Comparison of ENCODE assay signal across 9 cellular contexts in genomic region chr1:43835141-43836021, GRCh38.
DNase-seq lines count a peak whose midpoint lies in the region; ATAC-seq and TF ChIP-seq lines count a peak whose summit lies in the region.
"Had no signal": no experiment of that assay in that cellular context is flagged by ENCODE, and none has a peak within 500 bp of the region (broad histone marks: within the 10 kb centered on the region; RNA-seq: fewer than 3 reads in every experiment).

No MANE protein-coding gene starts in this region.

- ATAC-seq in HG03439 (IDR thresholded peaks at IDR 0.05; ENCODE audit: unreplicated experiment) = no peak

- H3K79me2 ChIP-seq in Loucy (ENCODE audit: insufficient read depth, low read length) = no peaks in the 10 kb centered on the region

- H4K20me1 ChIP-seq in Loucy (ENCODE audit: insufficient read depth, low read length, poor library complexity, severe bottlenecking) = no peaks in the 10 kb centered on the region

- H3K36me3 ChIP-seq in Loucy (ENCODE audit: insufficient read depth, low read length) (peaks cover 8% of the 10 kb centered on the region; the same call in 1 of the 2 replicates), kidney epithelial cell (ENCODE audit: control insufficient read depth, insufficient read depth, low read length) (peaks cover 2% of the 10 kb centered on the region)
- H3K36me3 ChIP-seq: pancreas had no signal

- H3K4me3 ChIP-seq in Loucy (ENCODE audit: low read length, poor library complexity, severe bottlenecking) = peak overlapping the region; percentile 13
- H3K4me3 ChIP-seq in kidney epithelial cell (ENCODE audit: low read depth, low read length) = no peak overlapping the region
- H3K4me3 ChIP-seq: pancreas had no signal

- H3K4me1 ChIP-seq in Loucy (ENCODE audit: insufficient read depth, low read length, poor library complexity, severe bottlenecking) = peaks cover 59% of the 10 kb centered on the region
- H3K4me1 ChIP-seq: pancreas had no signal

- no peaks in the 10 kb centered on the region for H3K9me2 ChIP-seq in Loucy (replicated peaks; ENCODE audit: low read depth, low read length)

- TF ChIP-seq CTCF in Loucy (conservative IDR thresholded peaks at IDR 0.05; ENCODE audit: low read length) (no peak), kidney epithelial cell (IDR thresholded peaks at IDR 0.05; ENCODE audit: insufficient read depth, low read length, poor library complexity, severe bottlenecking) (no peak)

- peak overlapping the region; percentile 40 for H3K4me2 ChIP-seq in Loucy (ENCODE audit: low read depth, low read length, poor library complexity, severe bottlenecking)

- H3K27me3 ChIP-seq in Loucy (ENCODE audit: insufficient read depth, low read length, poor library complexity, severe bottlenecking) (no peaks in the 10 kb centered on the region), kidney epithelial cell (ENCODE audit: control insufficient read depth, insufficient read depth, low read length) (no peaks in the 10 kb centered on the region)
- H3K27me3 ChIP-seq: pancreas had no signal

- H2AFZ ChIP-seq in Loucy (ENCODE audit: low read length) = no peak overlapping the region

- H3F3A ChIP-seq in Loucy (ENCODE audit: low read depth) = no peaks in the 10 kb centered on the region

- no peaks in the 10 kb centered on the region for H3K9me3 ChIP-seq in Loucy (ENCODE audit: insufficient read depth, low read depth, low read length)
- H3K9me3 ChIP-seq: pancreas had no signal

- DNase-seq in COLO829 (ENCODE audit: low spot score) (peak; percentile 84), amniotic stem cell (lab: John Stamatoyannopoulos, UW) (peak; percentile 69), kidney epithelial cell (ENCODE audit: low read depth) (peak; percentile 65), cerebellum (ENCODE audit: low spot score) (no peak), mucosa of gallbladder (ENCODE audit: low spot score) (no peak)
- no peak for DNase-seq in effector CD4-positive, alpha-beta T cell
- DNase-seq: pancreas had no signal

- peak overlapping the region; percentile 59 for H3K9ac ChIP-seq in Loucy (ENCODE audit: low read depth, low read length, poor library complexity, severe bottlenecking)

Comparison
In these comparisons a context has a peak if more than half of its experiments do, and no peak if none do; other contexts are left out.
1. DNase-seq: peak in COLO829 (single experiment), amniotic stem cell (single experiment) and kidney epithelial cell (single experiment); none in cerebellum (single experiment), mucosa of gallbladder (single experiment) and effector CD4-positive, alpha-beta T cell (single experiment).